ENCODE assay signal across 23 cellular contexts in the genomic region with DNA sequence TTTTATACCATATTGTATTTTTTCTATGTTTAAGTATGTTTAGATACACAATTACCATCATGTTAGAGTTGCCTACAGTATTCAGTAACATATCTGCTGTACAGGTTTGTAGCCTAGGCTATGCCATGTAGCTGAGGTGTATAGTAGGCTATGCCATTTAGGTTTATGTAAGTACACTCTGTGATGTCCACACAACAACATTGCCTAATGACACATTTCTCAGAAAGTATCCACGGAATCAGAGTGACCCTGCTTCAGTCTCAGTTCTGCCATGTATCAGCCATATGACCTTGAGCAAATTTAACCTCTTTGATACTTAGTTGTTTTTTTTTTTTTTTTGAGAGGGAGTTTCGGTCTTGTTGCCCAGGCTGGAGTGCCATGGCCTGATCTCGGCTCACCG. TPM values are rescaled to one million over a fixed set of nuclear protein-coding genes. Genes with fewer than 3 reads are reported as not detected.
A peak's percentile ranks its signal among the peaks of the same experiment; 100 is the strongest.
DNase-seq lines count a peak whose midpoint lies in the region; ATAC-seq and TF ChIP-seq lines count a peak whose summit lies in the region.
"Had no signal": no experiment of that assay in that cellular context is flagged by ENCODE, and none has a peak within 500 bp of the region (broad histone marks: within the 10 kb centered on the region; RNA-seq: fewer than 3 reads in every experiment).

No MANE protein-coding gene starts in this region.

- peaks cover 80 to 98% (median 95%) of the 10 kb centered on the region in 3 donors for H3K4me1 Mint-ChIP-seq in CD8-positive, alpha-beta memory T cell
- H3K4me1 Mint-ChIP-seq in activated CD4-positive, alpha-beta memory T cell treated with anti-CD3 and anti-CD28 coated beads for 36 hours (ENCODE audit: low read depth): peaks cover 95% of the 10 kb centered on the region

- POLR2A ChIA-PET in CD8-positive, alpha-beta memory T cell (lab: Charles Lee): interaction anchor here (3.2 kb wide), 1 partner anchor 13 kb away, joined by 9 read pairs; a partner anchor contains a TSS
- POLR2A ChIA-PET in activated CD4-positive, alpha-beta memory T cell treated with anti-CD3 and anti-CD28 coated beads for 36 hours (lab: Charles Lee): interaction anchor here (1.0 to 1.4 kb wide), 2 partner anchors 10 to 13 kb away, joined by 3 to 5 read pairs; no protein-coding TSS in a partner anchor

- H3K9me3 ChIP-seq in CD8-positive, alpha-beta memory T cell (ENCODE audit: low read length): no peaks in the 10 kb centered on the region
- no peaks in the 10 kb centered on the region for H3K9me3 ChIP-seq in vagina
- H3K9me3 ChIP-seq: BE2C, esophagus muscularis mucosa, Peyer's patch, prostate gland, spleen had no signal

- CTCF ChIA-PET in CD8-positive, alpha-beta memory T cell (lab: Charles Lee): interaction anchor here (0.9 to 1.8 kb wide), 2 partner anchors 9 to 103 kb away, joined by 3 to 6 read pairs; no protein-coding TSS in a partner anchor
- CTCF ChIA-PET in activated CD4-positive, alpha-beta memory T cell treated with anti-CD3 and anti-CD28 coated beads for 36 hours (lab: Charles Lee): interaction anchor here (0.7 kb wide), 1 partner anchor 11 kb away, joined by 3 read pairs; no protein-coding TSS in a partner anchor

- H3K4me3 ChIP-seq in CD8-positive, alpha-beta memory T cell (ENCODE audit: low read length): no peak overlapping the region
- H3K4me3 ChIP-seq in vagina: no peak overlapping the region
- H3K4me3 ChIP-seq: esophagus muscularis mucosa, Peyer's patch, prostate gland had no signal

- no peak for TF ChIP-seq CTCF in vagina (IDR thresholded peaks at IDR 0.05)

- peak; percentile 78 for DNase-seq in CD1c-positive myeloid dendritic cell (ENCODE audit: extremely low spot score)
- DNase-seq in CD8-positive, alpha-beta memory T cell: no peak
- no peak for DNase-seq in activated CD4-positive, alpha-beta memory T cell treated with anti-CD3 and anti-CD28 coated beads for 36 hours
- DNase-seq in left lobe of liver (ENCODE audit: low spot score): no peak
- no peak for DNase-seq in NCI-H748 (lab: John Stamatoyannopoulos, UW; ENCODE audit: unreplicated experiment)
- DNase-seq in vagina (ENCODE audit: extremely low spot score in 2 of 2): no peak
- no peak for DNase-seq in stimulated activated CD8-positive, alpha-beta memory T cell treated with anti-CD3 and anti-CD28 coated beads, Interleukin-4, amount 100 ng/mL, for 48 hours
- DNase-seq in stimulated activated CD4-positive, alpha-beta T cell treated with anti-CD3 and anti-CD28 coated beads, Interleukin-2, amount 100 ng/mL, for 24 hours: no peak
- DNase-seq: BE2C, DMS53, KG1, NCI-H1105 treated with DMSO at 0.1 percent for 48 hours, NCI-H774, Peyer's patch, spleen, trophoblast cell had no signal

- H3K4me1 ChIP-seq in CD8-positive, alpha-beta memory T cell (ENCODE audit: insufficient read depth, low read length): peaks cover 79% of the 10 kb centered on the region
- peaks cover 84% of the 10 kb centered on the region for H3K4me1 ChIP-seq in vagina
- H3K4me1 ChIP-seq: prostate gland had no signal

- intact Hi-C loops in activated CD4-positive, alpha-beta memory T cell treated with anti-CD3 and anti-CD28 coated beads for 36 hours (cut with micrococcal nuclease): loop anchor here (2.0 kb wide), 1 partner anchor 61 kb away; no protein-coding TSS in a partner anchor
- intact Hi-C loops in vagina (cut with DNase I): no loop called here

- H3K27me3 Mint-ChIP-seq in CD8-positive, alpha-beta memory T cell: no peaks in the 10 kb centered on the region
- H3K27me3 Mint-ChIP-seq in activated CD4-positive, alpha-beta memory T cell treated with anti-CD3 and anti-CD28 coated beads for 36 hours: no peaks in the 10 kb centered on the region
- H3K27me3 Mint-ChIP-seq: stimulated activated memory B cell treated with anti-CD40 and anti-IgM and Interleukin-4, amounts not matched to agents 10 μg/mL and 1 μg/mL and 100 μg/mL, for 72 hours had no signal

- no peaks in the 10 kb centered on the region for H3K27me3 ChIP-seq in CD8-positive, alpha-beta memory T cell (ENCODE audit: insufficient read depth, low read length, poor library complexity, severe bottlenecking)
- no peaks in the 10 kb centered on the region for H3K27me3 ChIP-seq in vagina
- H3K27me3 ChIP-seq: BE2C, esophagus muscularis mucosa, Peyer's patch, spleen had no signal

- H3K9me3 Mint-ChIP-seq in CD8-positive, alpha-beta memory T cell: no peaks in the 10 kb centered on the region
- H3K9me3 Mint-ChIP-seq in activated CD4-positive, alpha-beta memory T cell treated with anti-CD3 and anti-CD28 coated beads for 36 hours: no peaks in the 10 kb centered on the region
- H3K9me3 Mint-ChIP-seq: stimulated activated memory B cell treated with anti-CD40 and anti-IgM and Interleukin-4, amounts not matched to agents 10 μg/mL and 1 μg/mL and 100 μg/mL, for 72 hours had no signal

- peak; percentile 7 for ATAC-seq in left lobe of liver
- ATAC-seq: SK-N-SH treated with all-trans-retinoic acid at 6 μM for 48 hours; stimulated activated memory B cell treated with anti-CD40 and anti-IgM and Interleukin-4, amounts not matched to agents 10 μg/mL and 1 μg/mL and 100 μg/mL, for 72 hours had no signal

- no peak overlapping the region for H3K27ac ChIP-seq in CD8-positive, alpha-beta memory T cell (ENCODE audit: low read depth, low read length)
- no peak overlapping the region for H3K27ac ChIP-seq in vagina
- H3K27ac ChIP-seq: HL-60, prostate gland had no signal

- peaks cover 0 to 2% (median 2%) of the 10 kb centered on the region in 3 donors for H3K36me3 Mint-ChIP-seq in CD8-positive, alpha-beta memory T cell
- H3K36me3 Mint-ChIP-seq in activated CD4-positive, alpha-beta memory T cell treated with anti-CD3 and anti-CD28 coated beads for 36 hours: peaks cover 10% of the 10 kb centered on the region

- H3K4me3 Mint-ChIP-seq in CD8-positive, alpha-beta memory T cell: peak overlapping the region in 2 of 7 donors; percentile 33 to 44
- H3K4me3 Mint-ChIP-seq in activated CD4-positive, alpha-beta memory T cell treated with anti-CD3 and anti-CD28 coated beads for 36 hours: no peak overlapping the region
- H3K4me3 Mint-ChIP-seq: stimulated activated memory B cell treated with anti-CD40 and anti-IgM and Interleukin-4, amounts not matched to agents 10 μg/mL and 1 μg/mL and 100 μg/mL, for 72 hours had no signal

- TF ChIP-seq POLR2A in vagina (IDR thresholded peaks at IDR 0.05): no peak

- H3K36me3 ChIP-seq in CD8-positive, alpha-beta memory T cell (ENCODE audit: insufficient read depth, low read length): no peaks in the 10 kb centered on the region
- H3K36me3 ChIP-seq in vagina: no peaks in the 10 kb centered on the region
- H3K36me3 ChIP-seq: BE2C, esophagus muscularis mucosa, Peyer's patch, prostate gland had no signal

- peak overlapping the region in 5 of 8 donors; percentile 4 to 57 (median 49) for H3K27ac Mint-ChIP-seq in CD8-positive, alpha-beta memory T cell
- H3K27ac Mint-ChIP-seq in activated CD4-positive, alpha-beta memory T cell treated with anti-CD3 and anti-CD28 coated beads for 36 hours: peak overlapping the region; percentile 96

RNA-seq across cellular contexts. Expression of a gene that starts 12.7 kb away (rescaled TPM):
- 10 to 100 TPM; 51.4 to 53.9 TPM for total RNA-seq in CD8-positive, alpha-beta memory T cell
- polyA plus RNA-seq in CD8-positive, alpha-beta memory T cell: 9.3 TPM
- 10 to 100 TPM; 69.9 to 72.2 TPM for total RNA-seq in activated CD4-positive, alpha-beta memory T cell treated with anti-CD3 and anti-CD28 coated beads for 36 hours
- total RNA-seq in left lobe of liver (14.8 TPM), vagina (36.6 TPM)

RNA-seq across cellular contexts. Expression of a gene that starts 49.5 kb away (rescaled TPM):
- total RNA-seq in CD8-positive, alpha-beta memory T cell: not detected
- polyA plus RNA-seq in CD8-positive, alpha-beta memory T cell: not detected
- not detected for total RNA-seq in activated CD4-positive, alpha-beta memory T cell treated with anti-CD3 and anti-CD28 coated beads for 36 hours
- 0.08 TPM for total RNA-seq in left lobe of liver
- not detected for total RNA-seq in vagina
- total RNA-seq: esophagus muscularis mucosa, H4, liver, Peyer's patch, spleen had no signal
- polyA plus RNA-seq: spleen had no signal
